In the genomic region with DNA sequence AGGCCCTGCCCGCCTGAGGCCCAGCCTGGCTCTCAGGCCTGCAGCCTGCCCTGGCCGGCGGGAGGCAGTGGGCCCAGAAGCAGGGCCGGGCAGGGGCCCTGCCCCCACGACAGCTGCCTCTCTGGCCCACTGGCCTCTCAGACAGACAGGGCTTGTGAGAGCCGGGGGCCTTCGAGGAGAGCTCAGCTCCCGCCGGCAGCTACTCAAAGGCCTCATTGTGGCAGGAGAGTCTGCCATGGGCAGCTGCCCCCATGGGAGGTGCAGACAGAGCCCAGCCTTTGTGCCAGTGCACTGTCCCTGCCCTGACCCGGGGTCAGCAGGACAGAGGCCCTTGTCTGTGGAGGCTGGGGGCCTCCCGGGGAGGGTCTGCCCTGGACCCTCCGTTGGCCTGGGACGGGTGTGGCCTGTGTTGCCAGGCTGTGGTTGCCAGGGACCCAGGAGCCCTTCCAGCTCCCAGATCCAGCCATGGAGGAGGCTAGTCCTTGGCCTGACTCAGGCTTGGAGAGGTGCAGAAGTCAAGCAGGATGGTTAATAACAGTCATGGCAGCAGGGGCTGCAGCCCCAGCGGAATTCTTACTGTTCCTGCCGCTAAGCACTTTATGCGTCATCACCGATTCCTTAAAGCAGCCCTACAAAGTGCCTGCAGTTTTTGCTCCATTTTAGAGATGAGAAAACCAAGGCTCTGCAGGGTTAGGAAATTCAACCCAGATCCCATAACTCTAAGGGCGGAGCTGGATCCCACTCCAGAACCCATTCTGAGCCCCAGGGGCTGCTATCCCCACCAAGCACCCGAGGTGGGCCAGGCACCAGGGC, we compare ENCODE assay signal across 14 cellular contexts. TPM values are rescaled to one million over a fixed set of nuclear protein-coding genes. Genes with fewer than 3 reads are reported as not detected.
A peak's percentile ranks its signal among the peaks of the same experiment; 100 is the strongest.
DNase-seq lines count a peak whose midpoint lies in the region; ATAC-seq and TF ChIP-seq lines count a peak whose summit lies in the region.
"Had no signal": no experiment of that assay in that cellular context is flagged by ENCODE, and none has a peak within 500 bp of the region (broad histone marks: within the 10 kb centered on the region; RNA-seq: fewer than 3 reads in every experiment).

No MANE protein-coding gene starts in this region.

- no peaks in the 10 kb centered on the region for H3K36me3 ChIP-seq in cardiac muscle cell
- H3K36me3 ChIP-seq in right atrium auricular region: no peaks in the 10 kb centered on the region
- no peaks in the 10 kb centered on the region for H3K36me3 ChIP-seq in gastroesophageal sphincter

- TF ChIP-seq EP300 in gastroesophageal sphincter (IDR thresholded peaks at IDR 0.05): no peak

- DNase-seq in cardiac muscle cell (ENCODE audit: low read depth in 1 of 2, low spot score in 1 of 2): peak in 1 of 2 donors; percentile 35
- DNase-seq in right atrium auricular region (ENCODE audit: low spot score): no peak
- DNase-seq in neural crest cell (ENCODE audit: low read depth, low spot score): peak; percentile 66
- DNase-seq in glutamatergic neuron: no peak
- DNase-seq: activated CD4-positive, alpha-beta memory T cell treated with anti-CD3 and anti-CD28 coated beads for 36 hours; amniotic stem cell; stimulated activated CD4-positive, alpha-beta T cell treated with anti-CD3 and anti-CD28 coated beads, Interleukin-4, amount 100 ng/mL, for 4 hours had no signal

- 60% methylated on average over 4 of the region's 19 CpGs; no CpG with 5 or more reads in 1 of the 2 donors for WGBS in gastroesophageal sphincter (ENCODE audit: low coverage in 1 of 2), 2 donors

- no peak for TF ChIP-seq POLR2A in gastroesophageal sphincter (IDR thresholded peaks at IDR 0.05)

- H3K27me3 ChIP-seq in cardiac muscle cell (no peaks in the 10 kb centered on the region), right atrium auricular region (no peaks in the 10 kb centered on the region), gastroesophageal sphincter (no peaks in the 10 kb centered on the region)

- peak overlapping the region; percentile 92 for H3K27ac Mint-ChIP-seq in neural crest cell (ENCODE audit: unreplicated experiment)
- H3K27ac Mint-ChIP-seq in glutamatergic neuron (ENCODE audit: unreplicated experiment): no peak overlapping the region
- H3K27ac Mint-ChIP-seq: activated CD4-positive, alpha-beta memory T cell treated with anti-CD3 and anti-CD28 coated beads for 36 hours; memory B cell had no signal

- H3K9me3 ChIP-seq in cardiac muscle cell (ENCODE audit: low read depth): no peaks in the 10 kb centered on the region
- H3K9me3 ChIP-seq in right atrium auricular region: no peaks in the 10 kb centered on the region
- H3K9me3 ChIP-seq in gastroesophageal sphincter: no peaks in the 10 kb centered on the region

- H3K27ac ChIP-seq in cardiac muscle cell: peak overlapping the region; percentile 60
- H3K27ac ChIP-seq in right atrium auricular region: no peak overlapping the region
- H3K27ac ChIP-seq in gastroesophageal sphincter: peak overlapping the region in 1 of 4 donors; percentile 29
- H3K27ac ChIP-seq: parathyroid adenoma had no signal

- no peaks in the 10 kb centered on the region for H3K36me3 Mint-ChIP-seq in neural crest cell (ENCODE audit: low read depth)
- no peaks in the 10 kb centered on the region for H3K36me3 Mint-ChIP-seq in glutamatergic neuron (ENCODE audit: unreplicated experiment)
- H3K36me3 Mint-ChIP-seq: activated CD4-positive, alpha-beta memory T cell treated with anti-CD3 and anti-CD28 coated beads for 36 hours; memory B cell had no signal

- H3K27me3 Mint-ChIP-seq in neural crest cell (ENCODE audit: low read depth) (no peaks in the 10 kb centered on the region), glutamatergic neuron (ENCODE audit: unreplicated experiment) (peaks cover 7% of the 10 kb centered on the region)
- H3K27me3 Mint-ChIP-seq: activated CD4-positive, alpha-beta memory T cell treated with anti-CD3 and anti-CD28 coated beads for 36 hours had no signal

- ATAC-seq in gastroesophageal sphincter (peak; percentile 46), HG02588 (IDR thresholded peaks at IDR 0.05; ENCODE audit: unreplicated experiment) (no peak), GM21619 (IDR thresholded peaks at IDR 0.05; ENCODE audit: unreplicated experiment) (no peak), HG02763 (IDR thresholded peaks at IDR 0.05; ENCODE audit: unreplicated experiment) (no peak)

- H3K4me1 Mint-ChIP-seq in neural crest cell (peaks cover 22% of the 10 kb centered on the region), glutamatergic neuron (ENCODE audit: low read depth, unreplicated experiment) (peaks cover 5% of the 10 kb centered on the region)
- H3K4me1 Mint-ChIP-seq: memory B cell had no signal

- H3K4me1 ChIP-seq in cardiac muscle cell (ENCODE audit: low read depth) (peaks cover 6% of the 10 kb centered on the region), right atrium auricular region (no peaks in the 10 kb centered on the region), gastroesophageal sphincter (no peaks in the 10 kb centered on the region)
- H3K4me1 ChIP-seq: parathyroid adenoma had no signal

- H3K4me3 Mint-ChIP-seq in neural crest cell: peak overlapping the region; percentile 49
- no peak overlapping the region for H3K4me3 Mint-ChIP-seq in glutamatergic neuron (ENCODE audit: unreplicated experiment)
- H3K4me3 Mint-ChIP-seq: activated CD4-positive, alpha-beta memory T cell treated with anti-CD3 and anti-CD28 coated beads for 36 hours; dendritic cell treated with granulocyte-macrophage colony-stimulating factor and Interleukin-4, amounts not matched to agents 40 ng/mL and 50 ng/mL, for 4 days; memory B cell had no signal

- TF ChIP-seq CTCF in cardiac muscle cell (IDR thresholded peaks at IDR 0.05; ENCODE audit: low read depth, low read length) (no peak), right atrium auricular region (IDR thresholded peaks at IDR 0.05) (no peak), gastroesophageal sphincter (IDR thresholded peaks at IDR 0.05) (no peak), neural crest cell (conservative IDR thresholded peaks at IDR 0.05) (no peak), glutamatergic neuron (IDR thresholded peaks at IDR 0.05; ENCODE audit: partially characterized antibody, unreplicated experiment) (no peak)

- H3K9me3 Mint-ChIP-seq in neural crest cell (no peaks in the 10 kb centered on the region), glutamatergic neuron (ENCODE audit: unreplicated experiment) (no peaks in the 10 kb centered on the region)
- H3K9me3 Mint-ChIP-seq: activated CD4-positive, alpha-beta memory T cell treated with anti-CD3 and anti-CD28 coated beads for 36 hours; dendritic cell treated with granulocyte-macrophage colony-stimulating factor and Interleukin-4, amounts not matched to agents 40 ng/mL and 50 ng/mL, for 4 days; memory B cell had no signal

- H3K4me3 ChIP-seq in cardiac muscle cell (no peak overlapping the region), right atrium auricular region (no peak overlapping the region), gastroesophageal sphincter (no peak overlapping the region)

RNA-seq across cellular contexts. Expression of a gene that starts 12.5 kb away (rescaled TPM):
- total RNA-seq in cardiac muscle cell: 0.53 and 0.69 TPM in 2 replicates
- 0.92 and 2.9 TPM in 2 replicates for polyA plus RNA-seq in cardiac muscle cell
- total RNA-seq in right atrium auricular region: 1 to 10 TPM in 1 of 2 donors, under 1 TPM in 1; 0.67 to 1.7 TPM
- 1 to 10 TPM; 1.1 to 4.7 (median 3.6) TPM for total RNA-seq in gastroesophageal sphincter
- total RNA-seq in neural crest cell: 2.4 and 3.0 TPM in 2 replicates
- 3.7 TPM for total RNA-seq in glutamatergic neuron (ENCODE audit: unreplicated experiment)
